9 cellular contexts compared by ENCODE assay signal in the genomic region with DNA sequence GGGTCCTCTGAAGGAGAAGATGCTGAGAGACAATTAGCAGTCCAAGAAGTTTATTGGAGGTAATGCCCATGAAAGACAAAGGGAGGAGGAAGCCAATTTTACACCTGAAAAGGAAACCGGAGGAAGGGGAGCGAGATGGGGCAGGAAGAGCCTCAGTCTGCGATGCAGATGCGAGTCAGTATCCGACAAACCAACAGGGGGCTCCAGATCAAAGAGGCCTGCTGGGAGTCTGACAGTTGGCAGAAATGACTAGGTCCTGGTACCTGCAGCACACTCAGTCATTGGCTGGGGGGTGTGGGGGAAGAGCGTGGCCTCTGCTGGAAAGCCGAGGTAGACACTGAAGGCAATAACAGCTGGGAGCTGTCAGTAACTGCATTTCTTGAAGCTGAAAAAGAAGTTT.
A peak's percentile ranks its signal among the peaks of the same experiment; 100 is the strongest.
DNase-seq lines count a peak whose midpoint lies in the region; ATAC-seq, FAIRE-seq and TF ChIP-seq lines count a peak whose summit lies in the region.
"Had no signal": no experiment of that assay in that cellular context is flagged by ENCODE, and none has a peak within 500 bp of the region (broad histone marks: within the 10 kb centered on the region; RNA-seq: fewer than 3 reads in every experiment).

No MANE protein-coding gene starts in this region.

- intact Hi-C loops in activated CD4-positive, alpha-beta T cell treated with anti-CD3 and anti-CD28 coated beads, Interleukin-2, amount 10 ng/mL, durations not matched to agents 24 days and 14 days (cut with micrococcal nuclease) = no loop called here

- H3K4me2 ChIP-seq in keratinocyte (ENCODE audit: control insufficient read depth, extremely low read depth, insufficient read depth, low read depth, low read length) = no peak overlapping the region

- no peak overlapping the region for H3K4me3 Mint-ChIP-seq in activated CD4-positive, alpha-beta T cell treated with anti-CD3 and anti-CD28 coated beads, Interleukin-2, amount 10 ng/mL, durations not matched to agents 24 days and 14 days

- no peak overlapping the region for H3K4me3 ChIP-seq in keratinocyte (ENCODE audit: control insufficient read depth in 2 of 3, extremely low read depth in 1 of 3, insufficient read depth in 2 of 3, low read depth in 1 of 3, low read length in 3 of 3)

- no peak for FAIRE-seq in keratinocyte (lab: Jason Lieb, UNC)
- FAIRE-seq: islet of Langerhans had no signal

- TF ChIP-seq CTCF in keratinocyte (optimal IDR thresholded peaks at IDR 0.05 in 1 of 3, IDR thresholded peaks at IDR 0.05 in 1 of 3, conservative IDR thresholded peaks at IDR 0.05 in 1 of 3; ENCODE audit: extremely low read depth in 1 of 3, insufficient read depth in 2 of 3, low read length in 3 of 3) = peak in 2 of 3 experiments; percentile 35 to 36

- no peaks in the 10 kb centered on the region for H3K36me3 ChIP-seq in keratinocyte (ENCODE audit: control insufficient read depth in 2 of 2, extremely low read depth in 1 of 2, insufficient read depth in 2 of 2, low read length in 2 of 2)

- dilution Hi-C loops in keratinocyte (cut with MboI; ENCODE audit: extremely low pct_ligation_motif_present, low sequenced_read_pairs) = no loop called here

- no peaks in the 10 kb centered on the region for H3K36me3 Mint-ChIP-seq in activated CD4-positive, alpha-beta T cell treated with anti-CD3 and anti-CD28 coated beads, Interleukin-2, amount 10 ng/mL, durations not matched to agents 24 days and 14 days (ENCODE audit: low read depth)

- no peaks in the 10 kb centered on the region for H3K79me2 ChIP-seq in keratinocyte (ENCODE audit: control insufficient read depth, insufficient read depth, low read length)

- no peaks in the 10 kb centered on the region for H3K9me3 Mint-ChIP-seq in activated CD4-positive, alpha-beta T cell treated with anti-CD3 and anti-CD28 coated beads, Interleukin-2, amount 10 ng/mL, durations not matched to agents 24 days and 14 days

- H2AFZ ChIP-seq in keratinocyte (ENCODE audit: control insufficient read depth, low read length) = no peak overlapping the region

- no peaks in the 10 kb centered on the region for H3K4me1 ChIP-seq in keratinocyte (ENCODE audit: control insufficient read depth, extremely low read depth, insufficient read depth, low read length)

- DNase-seq in activated CD4-positive, alpha-beta T cell treated with anti-CD3 and anti-CD28 coated beads, Interleukin-2, amount 10 ng/mL, durations not matched to agents 24 days and 14 days = peak; percentile 56
- DNase-seq in activated CD4-positive, alpha-beta T cell treated with anti-CD3 and anti-CD28 coated beads, Interleukin-2, amount 50 U/mL, for 1 hour = no peak
- DNase-seq in keratinocyte (ENCODE audit: low read depth, low spot score) (no peak), activated gamma-delta T cell (lab: John Stamatoyannopoulos, UW) (no peak), NCI-H2029 treated with DMSO at 0.1 percent for 48 hours (lab: John Stamatoyannopoulos, UW) (no peak), Kasumi-1 (lab: John Stamatoyannopoulos, UW) (no peak)

- H3K27ac ChIP-seq in keratinocyte (ENCODE audit: control insufficient read depth, insufficient read depth, low read length) = no peak overlapping the region

- no peaks in the 10 kb centered on the region for H3K27me3 ChIP-seq in keratinocyte (ENCODE audit: control insufficient read depth, extremely low read depth, insufficient read depth, low read length)

- H3K4me1 Mint-ChIP-seq in activated CD4-positive, alpha-beta T cell treated with anti-CD3 and anti-CD28 coated beads, Interleukin-2, amount 10 ng/mL, durations not matched to agents 24 days and 14 days = no peaks in the 10 kb centered on the region

- no peak overlapping the region for H3K27ac Mint-ChIP-seq in activated CD4-positive, alpha-beta T cell treated with anti-CD3 and anti-CD28 coated beads, Interleukin-2, amount 10 ng/mL, durations not matched to agents 24 days and 14 days

- H4K20me1 ChIP-seq in keratinocyte (ENCODE audit: control insufficient read depth, extremely low read depth, insufficient read depth, low read length) = no peaks in the 10 kb centered on the region

- H3K9ac ChIP-seq in keratinocyte (ENCODE audit: control insufficient read depth, extremely low read depth, insufficient read depth, low read length) = no peak overlapping the region

- no peaks in the 10 kb centered on the region for H3K27me3 Mint-ChIP-seq in activated CD4-positive, alpha-beta T cell treated with anti-CD3 and anti-CD28 coated beads, Interleukin-2, amount 10 ng/mL, durations not matched to agents 24 days and 14 days

- no peaks in the 10 kb centered on the region for H3K9me3 ChIP-seq in keratinocyte (ENCODE audit: control insufficient read depth, low read depth, low read length)

- no peaks in the 10 kb centered on the region for H3K9me1 ChIP-seq in keratinocyte (ENCODE audit: control insufficient read depth, extremely low read depth, insufficient read depth, low read length)

- ATAC-seq in GM21786 (IDR thresholded peaks at IDR 0.05; ENCODE audit: unreplicated experiment) (peak; percentile 64), HG03575 (IDR thresholded peaks at IDR 0.05; ENCODE audit: extremely low read depth, insufficient number of reproducible peaks, low FRiP score, unreplicated experiment) (peak; percentile 56)
